Comparison of ENCODE assay signal across 2 cellular contexts in genomic region chr22:39325392-39325932, GRCh38.
TF ChIP-seq lines count a peak whose summit lies in the region.

No MANE protein-coding gene starts in this region.

TF ChIP-seq in HCT116, 20 proteins besides CTCF, POLR2A, EP300 and RAD21 (continued from another document):
- TF ChIP-seq ZBTB33 (IDR thresholded peaks at IDR 0.05; ENCODE audit: extremely low read depth, insufficient replicate concordance, low read length) (no peak), EGR1 (IDR thresholded peaks at IDR 0.05; ENCODE audit: low read depth) (no peak), ELF1 (IDR thresholded peaks at IDR 0.05; ENCODE audit: borderline replicate concordance, low read depth) (no peak), JUND (IDR thresholded peaks at IDR 0.05) (peak; percentile 33; the same call in 1 of the 2 replicates), SRF (IDR thresholded peaks at IDR 0.05; ENCODE audit: low read depth) (no peak)

TF ChIP-seq in SK-N-SH, 30 proteins besides CTCF, POLR2A, EP300 and RAD21 (continued from another document):
- no peak for TF ChIP-seq PBX3 (IDR thresholded peaks at IDR 0.05)
- TF ChIP-seq POLR2AphosphoS5 (IDR thresholded peaks at IDR 0.05; ENCODE audit: low read depth, low read length), result no peak
- no peak for TF ChIP-seq RXRA (IDR thresholded peaks at IDR 0.05; ENCODE audit: borderline replicate concordance, low read depth)
- TF ChIP-seq RCOR1 (IDR thresholded peaks at IDR 0.05; ENCODE audit: low read length), result no peak
- no peak for TF ChIP-seq TCF12 (IDR thresholded peaks at IDR 0.05)
- no peak for TF ChIP-seq FOXJ3 (CRISPR knock-in tag; IDR thresholded peaks at IDR 0.05)
- TF ChIP-seq USF1 (IDR thresholded peaks at IDR 0.05; ENCODE audit: borderline replicate concordance, low read depth), result no peak
- no peak for TF ChIP-seq YY1 (IDR thresholded peaks at IDR 0.05; ENCODE audit: low read depth)
- no peak for TF ChIP-seq SIN3A (IDR thresholded peaks at IDR 0.05; ENCODE audit: borderline replicate concordance, low read depth, low read length)
- no peak for TF ChIP-seq FOXM1 (IDR thresholded peaks at IDR 0.05; ENCODE audit: low read depth)
- no peak for TF ChIP-seq IRF3 (IDR thresholded peaks at IDR 0.05; ENCODE audit: low read depth, low read length)
- TF ChIP-seq MXI1 (IDR thresholded peaks at IDR 0.05; ENCODE audit: low read depth, low read length), result no peak
TF ChIP-seq in SK-N-SH: peak in this region for 0.
